1 cellular context compared by ENCODE assay signal in the genomic region with DNA sequence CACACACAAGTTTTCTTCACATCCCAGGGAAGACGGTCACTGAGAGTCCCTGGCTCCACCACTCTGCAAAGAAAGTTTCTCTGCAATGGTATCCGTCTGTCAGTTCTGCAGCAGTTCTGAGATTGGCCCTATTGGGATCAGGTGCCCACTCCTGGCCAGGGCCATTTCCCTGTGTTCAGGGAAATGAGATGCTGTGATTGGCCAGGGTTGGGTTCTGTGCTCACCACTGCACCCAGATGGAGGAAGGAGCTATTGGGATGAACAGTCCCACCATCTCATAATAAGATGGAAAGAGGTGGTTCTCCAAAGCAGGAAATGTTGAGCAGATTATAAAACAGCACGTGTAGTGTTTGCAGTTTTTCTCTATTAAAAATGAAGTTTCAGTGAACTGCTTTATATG.
TF ChIP-seq lines count a peak whose summit lies in the region.

No MANE protein-coding gene starts in this region.

TF ChIP-seq in K562, 482 proteins besides CTCF, POLR2A, EP300 and RAD21 (continued from another document):
- no peak for TF ChIP-seq ZNF766 (CRISPR knock-in tag; conservative IDR thresholded peaks at IDR 0.05)
- no peak for TF ChIP-seq JUN (IDR thresholded peaks at IDR 0.05; ENCODE audit: borderline replicate concordance, low read depth, low read length)
- TF ChIP-seq JUN (CRISPR knock-in tag; IDR thresholded peaks at IDR 0.05; ENCODE audit: borderline replicate concordance), result no peak
